In the genomic region with DNA sequence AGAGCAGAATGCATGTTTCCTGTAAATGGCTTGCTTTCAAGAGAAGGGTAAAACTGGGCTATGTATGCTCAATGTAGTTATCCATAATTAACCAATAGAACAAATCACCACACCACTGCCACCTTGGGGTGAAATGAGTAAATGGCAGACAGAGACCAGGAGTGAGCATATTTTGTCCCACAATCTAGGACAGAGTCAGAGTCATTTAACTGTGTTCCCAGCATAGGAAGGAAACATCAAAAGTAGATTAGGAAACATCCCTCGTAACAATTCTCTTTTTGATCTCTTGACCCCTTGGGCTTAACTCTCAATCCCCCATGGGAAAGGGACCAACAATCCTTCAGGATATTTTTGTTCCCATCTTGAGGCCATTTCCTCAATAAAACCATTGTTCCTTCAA, we compare ENCODE assay signal across 7 cellular contexts.
DNase-seq lines count a peak whose midpoint lies in the region; ATAC-seq, FAIRE-seq and TF ChIP-seq lines count a peak whose summit lies in the region.

No MANE protein-coding gene starts in this region.

- H3K36me3 ChIP-seq in PC-3 (ENCODE audit: low read depth, low read length): no peaks in the 10 kb centered on the region
- no peaks in the 10 kb centered on the region for H3K36me3 ChIP-seq in keratinocyte (ENCODE audit: control insufficient read depth in 2 of 2, extremely low read depth in 1 of 2, insufficient read depth in 2 of 2, low read length in 2 of 2)

- H3F3A ChIP-seq in PC-3 (ENCODE audit: low read length, unreplicated experiment): no peaks in the 10 kb centered on the region

- no peaks in the 10 kb centered on the region for H3K9me3 ChIP-seq in PC-3 (ENCODE audit: low read length)
- H3K9me3 ChIP-seq in keratinocyte (ENCODE audit: control insufficient read depth, low read depth, low read length): peaks cover 3% of the 10 kb centered on the region

- no peaks in the 10 kb centered on the region for H4K20me1 ChIP-seq in PC-3 (ENCODE audit: low read length)
- no peaks in the 10 kb centered on the region for H4K20me1 ChIP-seq in keratinocyte (ENCODE audit: control insufficient read depth, extremely low read depth, insufficient read depth, low read length)

- dilution Hi-C loops in keratinocyte (cut with MboI; ENCODE audit: extremely low pct_ligation_motif_present, low sequenced_read_pairs): no loop called here

- BruUV-seq in PC-3 (replicated peaks; lab: Mats Ljungman, UMichigan): no TSS peak

- CTCF ChIA-PET in PC-3 (lab: Charles Lee): no interaction called here

- H3K27ac Mint-ChIP-seq in brain: no peak overlapping the region

- H3K4me2 ChIP-seq in PC-3 (ENCODE audit: low read length): no peak overlapping the region
- no peak overlapping the region for H3K4me2 ChIP-seq in keratinocyte (ENCODE audit: control insufficient read depth, extremely low read depth, insufficient read depth, low read depth, low read length)

- H3K27ac ChIP-seq in PC-3 (ENCODE audit: low read length) (no peak overlapping the region), keratinocyte (ENCODE audit: control insufficient read depth, insufficient read depth, low read length) (no peak overlapping the region)

- H3K27me3 ChIP-seq in PC-3 (ENCODE audit: low read length) (no peaks in the 10 kb centered on the region), keratinocyte (ENCODE audit: control insufficient read depth, extremely low read depth, insufficient read depth, low read length) (no peaks in the 10 kb centered on the region)

- peaks cover 3% of the 10 kb centered on the region for H3K36me3 Mint-ChIP-seq in brain

- peak; percentile 89 for FAIRE-seq in keratinocyte (lab: Jason Lieb, UNC)

- TF ChIP-seq CTCF in PC-3 (conservative IDR thresholded peaks at IDR 0.05; ENCODE audit: low read depth, low read length) (peak; percentile 69), brain (conservative IDR thresholded peaks at IDR 0.05) (peak; percentile 64 to 67), keratinocyte (optimal IDR thresholded peaks at IDR 0.05 in 1 of 3, IDR thresholded peaks at IDR 0.05 in 1 of 3, conservative IDR thresholded peaks at IDR 0.05 in 1 of 3; ENCODE audit: extremely low read depth in 1 of 3, insufficient read depth in 2 of 3, low read length in 3 of 3) (peak; percentile 53 to 81 (median 73))

- H3K9ac ChIP-seq in PC-3 (ENCODE audit: low read length) (no peak overlapping the region), keratinocyte (ENCODE audit: control insufficient read depth, extremely low read depth, insufficient read depth, low read length) (no peak overlapping the region)

- no peaks in the 10 kb centered on the region for H3K27me3 Mint-ChIP-seq in brain

- peaks cover 3 to 17% (median 11%) of the 10 kb centered on the region in 5 experiments for H3K9me3 Mint-ChIP-seq in brain

- intact Hi-C loops in PC-3 (cut with micrococcal nuclease): loop anchor here (1.0 to 5.0 kb wide), 2 partner anchors 118 to 291 kb away; no protein-coding TSS in a partner anchor

- DNase-seq in G401 (ENCODE audit: low spot score): peak; percentile 55
- peak; percentile 84 for DNase-seq in HT-29 (ENCODE audit: low spot score)
- DNase-seq in PC-3: peak; percentile 65
- no peak for DNase-seq in keratinocyte (ENCODE audit: low read depth, low spot score)
- DNase-seq in stimulated activated CD4-positive, alpha-beta T cell treated with anti-CD3 and anti-CD28 coated beads, TNF-alpha, amount 100 ng/mL, for 48 hours (ENCODE audit: low read depth in 3 of 3): peak; percentile 8 to 23 (median 22)

- H3K79me2 ChIP-seq in PC-3 (ENCODE audit: low read length) (no peaks in the 10 kb centered on the region), keratinocyte (ENCODE audit: control insufficient read depth, insufficient read depth, low read length) (no peaks in the 10 kb centered on the region)

- in situ Hi-C loops in G401 (cut with HindIII; ENCODE audit: low sequenced_read_pairs): no loop called here

- H3K9me2 ChIP-seq in PC-3 (replicated peaks; ENCODE audit: low read length): no peaks in the 10 kb centered on the region

- H3K4me3 ChIP-seq in PC-3 (ENCODE audit: low read length) (no peak overlapping the region), keratinocyte (ENCODE audit: control insufficient read depth in 2 of 3, extremely low read depth in 1 of 3, insufficient read depth in 2 of 3, low read depth in 1 of 3, low read length in 3 of 3) (no peak overlapping the region)

- POLR2A ChIA-PET in PC-3 (lab: Charles Lee; ENCODE audit: unreplicated experiment): no interaction called here

- H2AFZ ChIP-seq in PC-3 (ENCODE audit: low read length) (no peak overlapping the region), keratinocyte (ENCODE audit: control insufficient read depth, low read length) (no peak overlapping the region)

- peaks cover 6% of the 10 kb centered on the region for H3K4me1 Mint-ChIP-seq in brain

- ATAC-seq in GM21381 (IDR thresholded peaks at IDR 0.05; ENCODE audit: unreplicated experiment): peak; percentile 76
- ATAC-seq in PC-3: peak; percentile 80

- H3K4me1 ChIP-seq in PC-3 (ENCODE audit: insufficient read depth, low read length): peaks cover 8% of the 10 kb centered on the region
- H3K4me1 ChIP-seq in keratinocyte (ENCODE audit: control insufficient read depth, extremely low read depth, insufficient read depth, low read length): no peaks in the 10 kb centered on the region

- no peaks in the 10 kb centered on the region for H3K9me1 ChIP-seq in keratinocyte (ENCODE audit: control insufficient read depth, extremely low read depth, insufficient read depth, low read length)

- no peak overlapping the region for H3K4me3 Mint-ChIP-seq in brain
